ENCODE assay signal across 1 cellular context in genomic region chr2:73436019-73436418, GRCh38.
TF ChIP-seq lines count a peak whose summit lies in the region.

No MANE protein-coding gene starts in this region.

TF ChIP-seq in K562, 482 proteins besides CTCF, POLR2A, EP300 and RAD21 (continued from another document):
- TF ChIP-seq SREBF1 (IDR thresholded peaks at IDR 0.05; ENCODE audit: borderline replicate concordance, low read depth, low read length) (no peak), ZNF217 (CRISPR knock-in tag; IDR thresholded peaks at IDR 0.05) (no peak), SMAD3 (CRISPR knock-in tag; conservative IDR thresholded peaks at IDR 0.05) (no peak), JUNB (CRISPR knock-in tag; conservative IDR thresholded peaks at IDR 0.05) (no peak), ZBTB26 (CRISPR knock-in tag; IDR thresholded peaks at IDR 0.05) (no peak), GATAD2A (IDR thresholded peaks at IDR 0.05) (no peak), ASH1L (IDR thresholded peaks at IDR 0.05; ENCODE audit: borderline replicate concordance, low read depth, partially characterized antibody) (no peak)
- TF ChIP-seq, protein P1, sequence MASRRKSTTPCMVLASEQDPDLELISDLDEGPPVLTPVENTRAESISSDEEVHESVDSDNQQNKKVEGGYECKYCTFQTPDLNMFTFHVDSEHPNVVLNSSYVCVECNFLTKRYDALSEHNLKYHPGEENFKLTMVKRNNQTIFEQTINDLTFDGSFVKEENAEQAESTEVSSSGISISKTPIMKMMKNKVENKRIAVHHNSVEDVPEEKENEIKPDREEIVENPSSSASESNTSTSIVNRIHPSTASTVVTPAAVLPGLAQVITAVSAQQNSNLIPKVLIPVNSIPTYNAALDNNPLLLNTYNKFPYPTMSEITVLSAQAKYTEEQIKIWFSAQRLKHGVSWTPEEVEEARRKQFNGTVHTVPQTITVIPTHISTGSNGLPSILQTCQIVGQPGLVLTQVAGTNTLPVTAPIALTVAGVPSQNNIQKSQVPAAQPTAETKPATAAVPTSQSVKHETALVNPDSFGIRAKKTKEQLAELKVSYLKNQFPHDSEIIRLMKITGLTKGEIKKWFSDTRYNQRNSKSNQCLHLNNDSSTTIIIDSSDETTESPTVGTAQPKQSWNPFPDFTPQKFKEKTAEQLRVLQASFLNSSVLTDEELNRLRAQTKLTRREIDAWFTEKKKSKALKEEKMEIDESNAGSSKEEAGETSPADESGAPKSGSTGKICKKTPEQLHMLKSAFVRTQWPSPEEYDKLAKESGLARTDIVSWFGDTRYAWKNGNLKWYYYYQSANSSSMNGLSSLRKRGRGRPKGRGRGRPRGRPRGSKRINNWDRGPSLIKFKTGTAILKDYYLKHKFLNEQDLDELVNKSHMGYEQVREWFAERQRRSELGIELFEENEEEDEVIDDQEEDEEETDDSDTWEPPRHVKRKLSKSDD (conservative IDR thresholded peaks at IDR 0.05; ENCODE audit: low read length), result no peak
TF ChIP-seq in K562: peak in this region for 2.
